28 cellular contexts compared by ENCODE assay signal in the genomic region with DNA sequence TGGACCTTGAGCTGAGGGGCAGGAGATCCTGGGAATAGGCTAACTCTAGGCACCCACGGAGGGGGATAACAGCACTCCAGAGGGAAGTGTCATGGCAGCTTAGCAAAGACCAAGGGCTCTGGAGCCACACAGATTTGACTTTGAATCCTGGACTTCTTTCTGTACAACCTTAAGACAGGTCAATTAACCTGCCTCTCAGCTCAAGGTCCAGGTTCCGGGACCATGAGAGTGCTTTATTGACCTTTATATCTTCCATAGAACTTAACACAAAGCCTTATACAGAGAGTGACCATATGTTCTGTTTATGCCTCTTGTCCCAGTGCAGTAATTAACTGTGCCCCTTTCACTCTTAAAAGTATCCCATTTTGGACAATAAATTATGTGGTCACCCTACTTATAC.
DNase-seq lines count a peak whose midpoint lies in the region; ATAC-seq and TF ChIP-seq lines count a peak whose summit lies in the region.
"Had no signal": no experiment of that assay in that cellular context is flagged by ENCODE, and none has a peak within 500 bp of the region (broad histone marks: within the 10 kb centered on the region; RNA-seq: fewer than 3 reads in every experiment).

No MANE protein-coding gene starts in this region.

- no peak for TF ChIP-seq CTCF in Loucy (conservative IDR thresholded peaks at IDR 0.05; ENCODE audit: low read length)
- TF ChIP-seq CTCF in endodermal cell (conservative IDR thresholded peaks at IDR 0.05) = no peak
- no peak for TF ChIP-seq CTCF in mucosa of descending colon (IDR thresholded peaks at IDR 0.05)
- TF ChIP-seq CTCF in progenitor cell of endocrine pancreas (IDR thresholded peaks at IDR 0.05; ENCODE audit: unreplicated experiment) = no peak

- H3K9ac ChIP-seq in Loucy (ENCODE audit: low read depth, low read length, poor library complexity, severe bottlenecking) (no peak overlapping the region), endodermal cell (ENCODE audit: extremely low read depth, low read length, poor library complexity, severe bottlenecking) (no peak overlapping the region)
- H3K9ac ChIP-seq: KMS-11 had no signal

- H4K20me1 ChIP-seq in Loucy (ENCODE audit: insufficient read depth, low read length, poor library complexity, severe bottlenecking) = no peaks in the 10 kb centered on the region

- H3K9me2 ChIP-seq in Loucy (replicated peaks; ENCODE audit: low read depth, low read length) = no peaks in the 10 kb centered on the region

- H2AFZ ChIP-seq in Loucy (ENCODE audit: low read length) = no peak overlapping the region

- no peaks in the 10 kb centered on the region for H3K27me3 ChIP-seq in Loucy (ENCODE audit: insufficient read depth, low read length, poor library complexity, severe bottlenecking)
- H3K27me3 ChIP-seq in endodermal cell (ENCODE audit: control insufficient read depth, insufficient read depth, low read length, poor library complexity, severe bottlenecking) = no peaks in the 10 kb centered on the region
- H3K27me3 ChIP-seq: SJCRH30 had no signal

- H3K9me3 Mint-ChIP-seq in endodermal cell = no peaks in the 10 kb centered on the region
- no peaks in the 10 kb centered on the region for H3K9me3 Mint-ChIP-seq in progenitor cell of endocrine pancreas (ENCODE audit: low read depth)
- H3K9me3 Mint-ChIP-seq: CD4-positive, alpha-beta memory T cell; IgD-negative memory B cell had no signal

- peaks cover 58% of the 10 kb centered on the region for H3K4me1 Mint-ChIP-seq in endodermal cell
- peaks cover 52% of the 10 kb centered on the region for H3K4me1 Mint-ChIP-seq in progenitor cell of endocrine pancreas (ENCODE audit: low read depth)
- H3K4me1 Mint-ChIP-seq: CD4-positive, alpha-beta memory T cell had no signal

- H3K27ac ChIP-seq in endodermal cell (ENCODE audit: low read depth, low read length) = peak overlapping the region; percentile 84
- H3K27ac ChIP-seq: A549, KMS-11, SJCRH30 had no signal

- no peaks in the 10 kb centered on the region for H3K27me3 Mint-ChIP-seq in endodermal cell (ENCODE audit: insufficient read depth)
- peaks cover 2% of the 10 kb centered on the region for H3K27me3 Mint-ChIP-seq in progenitor cell of endocrine pancreas
- H3K27me3 Mint-ChIP-seq: CD4-positive, alpha-beta memory T cell; IgD-negative memory B cell had no signal

- peaks cover 63% of the 10 kb centered on the region for H3K4me1 ChIP-seq in Loucy (ENCODE audit: insufficient read depth, low read length, poor library complexity, severe bottlenecking)
- peaks cover 38% of the 10 kb centered on the region for H3K4me1 ChIP-seq in endodermal cell (ENCODE audit: control insufficient read depth, insufficient read depth, low read length)
- H3K4me1 ChIP-seq in mucosa of descending colon (ENCODE audit: low read depth) = peaks cover 13% of the 10 kb centered on the region
- H3K4me1 ChIP-seq: A549 had no signal

- intact Hi-C loops in mucosa of descending colon (cut with DNase I, micrococcal nuclease) = no loop called here

- H3K36me3 ChIP-seq in Loucy (ENCODE audit: insufficient read depth, low read length) = no peaks in the 10 kb centered on the region
- no peaks in the 10 kb centered on the region for H3K36me3 ChIP-seq in endodermal cell (ENCODE audit: control insufficient read depth, insufficient read depth, low read length)
- no peaks in the 10 kb centered on the region for H3K36me3 ChIP-seq in mucosa of descending colon (ENCODE audit: low read depth)
- H3K36me3 ChIP-seq: SJCRH30 had no signal

- peak; percentile 48 for ATAC-seq in mucosa of descending colon
- ATAC-seq: A549, PC-3, SK-N-SH treated with all-trans-retinoic acid at 6 μM for 48 hours had no signal

- no peak overlapping the region for H3K27ac Mint-ChIP-seq in endodermal cell
- H3K27ac Mint-ChIP-seq in progenitor cell of endocrine pancreas = peak overlapping the region; percentile 40
- H3K27ac Mint-ChIP-seq: CD4-positive, alpha-beta memory T cell; IgD-negative memory B cell had no signal

- H3K36me3 Mint-ChIP-seq in endodermal cell (ENCODE audit: low read depth) (no peaks in the 10 kb centered on the region), progenitor cell of endocrine pancreas (ENCODE audit: insufficient read depth) (peaks cover 2% of the 10 kb centered on the region)
- H3K36me3 Mint-ChIP-seq: CD4-positive, alpha-beta memory T cell; IgD-negative memory B cell had no signal

- H3K9me3 ChIP-seq in Loucy (ENCODE audit: insufficient read depth, low read depth, low read length) (no peaks in the 10 kb centered on the region), endodermal cell (ENCODE audit: control insufficient read depth, low read length) (no peaks in the 10 kb centered on the region), mucosa of descending colon (no peaks in the 10 kb centered on the region)
- H3K9me3 ChIP-seq: A549, Caco-2, SJCRH30 had no signal

- no peaks in the 10 kb centered on the region for H3K79me2 ChIP-seq in Loucy (ENCODE audit: insufficient read depth, low read length)

- peak overlapping the region; percentile 40 for H3K4me2 ChIP-seq in Loucy (ENCODE audit: low read depth, low read length, poor library complexity, severe bottlenecking)
- H3K4me2 ChIP-seq: A549, KMS-11 had no signal

- no peak overlapping the region for H3K4me3 Mint-ChIP-seq in endodermal cell
- no peak overlapping the region for H3K4me3 Mint-ChIP-seq in progenitor cell of endocrine pancreas (ENCODE audit: low read depth)
- H3K4me3 Mint-ChIP-seq: CD4-positive, alpha-beta memory T cell; IgD-negative memory B cell had no signal

- H3F3A ChIP-seq in Loucy (ENCODE audit: low read depth) = no peaks in the 10 kb centered on the region

- WGBS in endodermal cell (ENCODE audit: insufficient coverage in 1 of 2, insufficient read length in 1 of 2), 2 experiments = 83 to 89% methylated on average over 1 to 2 of the region's 2 CpGs

- H3K4me3 ChIP-seq in Loucy (ENCODE audit: low read length, poor library complexity, severe bottlenecking) (no peak overlapping the region), endodermal cell (ENCODE audit: low read length) (no peak overlapping the region), mucosa of descending colon (no peak overlapping the region)
- H3K4me3 ChIP-seq: A549, SJCRH30 had no signal

- no peak for DNase-seq in endodermal cell
- peak in 1 of 3 donors; percentile 30 for DNase-seq in mucosa of descending colon
- no peak for DNase-seq in progenitor cell of endocrine pancreas (ENCODE audit: low spot score, unreplicated experiment)
- DNase-seq in NCI-H1694 (lab: John Stamatoyannopoulos, UW) = no peak
- no peak for DNase-seq in NCI-H1092 (lab: John Stamatoyannopoulos, UW)
- no peak for DNase-seq in activated CD8-positive, alpha-beta memory T cell treated with anti-CD3 and anti-CD28 coated beads for 24 hours
- DNase-seq: AML-193; C1 segment of cervical spinal cord; CD4-positive, alpha-beta memory T cell; DMS 273 treated with DMSO at 0.1 percent for 48 hours; DMS79; EL; GDM1; HCEC 1CT; NCI-H1105; NCI-H1436 treated with DMSO at 0.1 percent for 48 hours; NCI-H2029; NCI-H446; NCI-H524 treated with DMSO at 0.1 percent for 48 hours; NCI-H774; PC-3; SJCRH30 had no signal
